ENCODE assay signal across 1 cellular context in genomic region chr7:6556196-6556595, GRCh38.
TF ChIP-seq lines count a peak whose summit lies in the region.

No MANE protein-coding gene starts in this region.

TF ChIP-seq in HepG2, 621 proteins besides CTCF, POLR2A, EP300 and RAD21:
- no peak for TF ChIP-seq ZNF451 (CRISPR knock-in tag; IDR thresholded peaks at IDR 0.05)
- TF ChIP-seq FOXA3 (CRISPR knock-in tag; IDR thresholded peaks at IDR 0.05), result no peak
- peak; percentile 86 for TF ChIP-seq ZEB1 (IDR thresholded peaks at IDR 0.05; ENCODE audit: insufficient replicate concordance, low read depth)
- no peak for TF ChIP-seq ZNF615 (CRISPR knock-in tag; IDR thresholded peaks at IDR 0.05; ENCODE audit: borderline replicate concordance)
- TF ChIP-seq ZNF891 (CRISPR knock-in tag; IDR thresholded peaks at IDR 0.05), result 0 out of 2 replicates have a peak, but pooled peaks have one; percentile 30
- no peak for TF ChIP-seq ATF4 (CRISPR knock-in tag; IDR thresholded peaks at IDR 0.05)
- TF ChIP-seq STAG1 (CRISPR knock-in tag; IDR thresholded peaks at IDR 0.05), result peak; percentile 57
- no peak for TF ChIP-seq CAMTA2 (CRISPR knock-in tag; IDR thresholded peaks at IDR 0.05; ENCODE audit: borderline replicate concordance)
- TF ChIP-seq SMC3 (IDR thresholded peaks at IDR 0.05; ENCODE audit: low read length), result peak; percentile 47; the same call in 1 of the 2 replicates
- no peak for TF ChIP-seq SMYD3 (CRISPR knock-in tag; IDR thresholded peaks at IDR 0.05)
- TF ChIP-seq ZNF383 (CRISPR knock-in tag; IDR thresholded peaks at IDR 0.05; ENCODE audit: borderline replicate concordance), result no peak
- no peak for TF ChIP-seq KDM4B (CRISPR knock-in tag; IDR thresholded peaks at IDR 0.05)
- TF ChIP-seq, protein P1, sequence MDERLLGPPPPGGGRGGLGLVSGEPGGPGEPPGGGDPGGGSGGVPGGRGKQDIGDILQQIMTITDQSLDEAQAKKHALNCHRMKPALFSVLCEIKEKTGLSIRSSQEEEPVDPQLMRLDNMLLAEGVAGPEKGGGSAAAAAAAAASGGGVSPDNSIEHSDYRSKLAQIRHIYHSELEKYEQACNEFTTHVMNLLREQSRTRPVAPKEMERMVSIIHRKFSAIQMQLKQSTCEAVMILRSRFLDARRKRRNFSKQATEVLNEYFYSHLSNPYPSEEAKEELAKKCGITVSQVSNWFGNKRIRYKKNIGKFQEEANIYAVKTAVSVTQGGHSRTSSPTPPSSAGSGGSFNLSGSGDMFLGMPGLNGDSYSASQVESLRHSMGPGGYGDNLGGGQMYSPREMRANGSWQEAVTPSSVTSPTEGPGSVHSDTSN (CRISPR knock-in tag; IDR thresholded peaks at IDR 0.05), result peak; percentile 53
- TF ChIP-seq AHR (CRISPR knock-in tag; IDR thresholded peaks at IDR 0.05), result no peak
- peak; percentile 44 for TF ChIP-seq XRCC5 (optimal IDR thresholded peaks at IDR 0.05; ENCODE audit: low read length)
- no peak for TF ChIP-seq SMAD9 (CRISPR knock-in tag; IDR thresholded peaks at IDR 0.05)
- TF ChIP-seq BRD4 (CRISPR knock-in tag; IDR thresholded peaks at IDR 0.05), result no peak
- TF ChIP-seq, protein P2, sequence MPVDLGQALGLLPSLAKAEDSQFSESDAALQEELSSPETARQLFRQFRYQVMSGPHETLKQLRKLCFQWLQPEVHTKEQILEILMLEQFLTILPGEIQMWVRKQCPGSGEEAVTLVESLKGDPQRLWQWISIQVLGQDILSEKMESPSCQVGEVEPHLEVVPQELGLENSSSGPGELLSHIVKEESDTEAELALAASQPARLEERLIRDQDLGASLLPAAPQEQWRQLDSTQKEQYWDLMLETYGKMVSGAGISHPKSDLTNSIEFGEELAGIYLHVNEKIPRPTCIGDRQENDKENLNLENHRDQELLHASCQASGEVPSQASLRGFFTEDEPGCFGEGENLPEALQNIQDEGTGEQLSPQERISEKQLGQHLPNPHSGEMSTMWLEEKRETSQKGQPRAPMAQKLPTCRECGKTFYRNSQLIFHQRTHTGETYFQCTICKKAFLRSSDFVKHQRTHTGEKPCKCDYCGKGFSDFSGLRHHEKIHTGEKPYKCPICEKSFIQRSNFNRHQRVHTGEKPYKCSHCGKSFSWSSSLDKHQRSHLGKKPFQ (CRISPR knock-in tag; IDR thresholded peaks at IDR 0.05; ENCODE audit: insufficient replicate concordance), result no peak
- TF ChIP-seq GTF3A (CRISPR knock-in tag; conservative IDR thresholded peaks at IDR 0.05), result no peak
- TF ChIP-seq ZNF274 (CRISPR knock-in tag; IDR thresholded peaks at IDR 0.05), result no peak
- no peak for TF ChIP-seq ZNF597 (CRISPR knock-in tag; IDR thresholded peaks at IDR 0.05)
- TF ChIP-seq, protein P3, sequence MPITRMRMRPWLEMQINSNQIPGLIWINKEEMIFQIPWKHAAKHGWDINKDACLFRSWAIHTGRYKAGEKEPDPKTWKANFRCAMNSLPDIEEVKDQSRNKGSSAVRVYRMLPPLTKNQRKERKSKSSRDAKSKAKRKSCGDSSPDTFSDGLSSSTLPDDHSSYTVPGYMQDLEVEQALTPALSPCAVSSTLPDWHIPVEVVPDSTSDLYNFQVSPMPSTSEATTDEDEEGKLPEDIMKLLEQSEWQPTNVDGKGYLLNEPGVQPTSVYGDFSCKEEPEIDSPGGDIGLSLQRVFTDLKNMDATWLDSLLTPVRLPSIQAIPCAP (CRISPR knock-in tag; IDR thresholded peaks at IDR 0.05; ENCODE audit: low read depth), result no peak
- TF ChIP-seq TEAD3 (CRISPR knock-in tag; optimal IDR thresholded peaks at IDR 0.05; ENCODE audit: borderline replicate concordance), result peak; percentile 23
- no peak for TF ChIP-seq ZNF614 (CRISPR knock-in tag; IDR thresholded peaks at IDR 0.05; ENCODE audit: borderline replicate concordance)
- no peak for TF ChIP-seq NFIB (CRISPR knock-in tag; IDR thresholded peaks at IDR 0.05; ENCODE audit: borderline replicate concordance)
- TF ChIP-seq ZBTB10 (CRISPR knock-in tag; IDR thresholded peaks at IDR 0.05; ENCODE audit: borderline replicate concordance), result no peak
- TF ChIP-seq MLXIP (CRISPR knock-in tag; IDR thresholded peaks at IDR 0.05; ENCODE audit: borderline replicate concordance), result no peak
- TF ChIP-seq, protein P4, sequence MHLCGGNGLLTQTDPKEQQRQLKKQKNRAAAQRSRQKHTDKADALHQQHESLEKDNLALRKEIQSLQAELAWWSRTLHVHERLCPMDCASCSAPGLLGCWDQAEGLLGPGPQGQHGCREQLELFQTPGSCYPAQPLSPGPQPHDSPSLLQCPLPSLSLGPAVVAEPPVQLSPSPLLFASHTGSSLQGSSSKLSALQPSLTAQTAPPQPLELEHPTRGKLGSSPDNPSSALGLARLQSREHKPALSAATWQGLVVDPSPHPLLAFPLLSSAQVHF (CRISPR knock-in tag; IDR thresholded peaks at IDR 0.05), result no peak
- no peak for TF ChIP-seq TRIM24 (CRISPR knock-in tag; IDR thresholded peaks at IDR 0.05)
- TF ChIP-seq ZBTB39 (CRISPR knock-in tag; IDR thresholded peaks at IDR 0.05), result no peak
